In the genomic region with DNA sequence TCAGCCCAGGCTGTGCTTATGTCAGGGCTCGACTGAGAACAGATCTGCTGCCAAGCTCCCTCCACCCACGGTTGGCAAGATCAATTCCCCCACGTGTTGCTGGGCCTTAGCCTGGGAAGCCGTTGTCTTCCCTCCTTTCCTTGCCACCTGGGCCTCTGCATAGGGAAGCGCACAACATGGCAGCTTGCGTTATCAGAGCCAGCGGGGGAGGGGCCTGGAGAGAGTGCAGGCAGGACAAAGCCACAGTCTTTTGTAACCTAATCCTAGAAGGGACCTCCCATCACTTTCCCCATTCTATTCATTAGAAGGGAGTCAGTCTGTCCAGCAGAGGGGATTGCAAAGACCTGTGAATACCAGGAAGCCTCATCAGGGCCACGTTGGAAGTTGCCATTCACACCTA, we compare ENCODE assay signal across 24 cellular contexts. TPM values are rescaled to one million over a fixed set of nuclear protein-coding genes. Genes with fewer than 3 reads are reported as not detected.
DNase-seq lines count a peak whose midpoint lies in the region; ATAC-seq and TF ChIP-seq lines count a peak whose summit lies in the region.
"Had no signal": no experiment of that assay in that cellular context is flagged by ENCODE, and none has a peak within 500 bp of the region (broad histone marks: within the 10 kb centered on the region; RNA-seq: fewer than 3 reads in every experiment).

No MANE protein-coding gene starts in this region.

- H3K4me1 Mint-ChIP-seq in brain (peaks cover 41% of the 10 kb centered on the region), immature natural killer cell (no peaks in the 10 kb centered on the region)
- H3K4me1 Mint-ChIP-seq: activated naive CD8-positive, alpha-beta T cell treated with anti-CD3 and anti-CD28 coated beads for 36 hours had no signal

- H3K9me3 Mint-ChIP-seq in brain, result peaks cover 0 to 6% (median 0%) of the 10 kb centered on the region in 5 experiments
- H3K9me3 Mint-ChIP-seq in immature natural killer cell, result no peaks in the 10 kb centered on the region
- H3K9me3 Mint-ChIP-seq: activated T-helper 2 cell treated with anti-CD3 and anti-CD28 coated beads, Interferon-gamma antibody, Interleukin-2, Interleukin-4, amounts not matched to agents 10 μg/mL and 5 μg/mL and 100 μg/mL, durations not matched to agents 14 hours and 24 hours and 36 hours; neural crest cell had no signal

- DNase-seq in NCI-H524 (lab: John Stamatoyannopoulos, UW) (peak; percentile 51 to 64), NCI-H524 treated with DMSO at 0.1 percent for 48 hours (lab: John Stamatoyannopoulos, UW) (no peak), NCI-H2107 (lab: John Stamatoyannopoulos, UW) (peak; percentile 79), immature natural killer cell (no peak), NCI-H446 treated with DMSO at 0.1 percent for 48 hours (lab: John Stamatoyannopoulos, UW) (no peak)
- DNase-seq: activated naive CD8-positive, alpha-beta T cell treated with anti-CD3 and anti-CD28 coated beads for 36 hours; C1 segment of cervical spinal cord; heart left ventricle; lower lobe of right lung; MM.1S; NCI-H2081; RPMI8226; SK-N-SH; stimulated activated CD4-positive, alpha-beta T cell treated with anti-CD3 and anti-CD28 coated beads, Interleukin-15, amount 100 ng/mL, for 24 hours; stimulated activated CD8-positive, alpha-beta memory T cell treated with anti-CD3 and anti-CD28 coated beads, Interleukin-4, amount 100 ng/mL, for 48 hours; T-helper 2 cell; upper lobe of left lung had no signal

- TF ChIP-seq POLR2A in GM18505 (IDR thresholded peaks at IDR 0.05; ENCODE audit: borderline replicate concordance, extremely low read depth, insufficient read depth, insufficient read length), result no peak

- H3K27me3 Mint-ChIP-seq in brain (peaks cover 7% of the 10 kb centered on the region), immature natural killer cell (ENCODE audit: low read depth in 3 of 3) (peaks cover 0 to 9% (median 3%) of the 10 kb centered on the region in 3 donors)

- H3K27ac Mint-ChIP-seq in brain (peak overlapping the region in 3 of 5 experiments; percentile 42 to 67 (median 65)), immature natural killer cell (no peak overlapping the region)
- H3K27ac Mint-ChIP-seq: activated naive CD8-positive, alpha-beta T cell treated with anti-CD3 and anti-CD28 coated beads for 36 hours; activated T-helper 2 cell treated with anti-CD3 and anti-CD28 coated beads, Interferon-gamma antibody, Interleukin-2, Interleukin-4, amounts not matched to agents 10 μg/mL and 5 μg/mL and 100 μg/mL, durations not matched to agents 14 hours and 24 hours and 36 hours had no signal

- no peak for TF ChIP-seq CTCF in brain (conservative IDR thresholded peaks at IDR 0.05)

- no peaks in the 10 kb centered on the region for H3K36me3 Mint-ChIP-seq in brain
- no peaks in the 10 kb centered on the region for H3K36me3 Mint-ChIP-seq in immature natural killer cell
- H3K36me3 Mint-ChIP-seq: activated naive CD8-positive, alpha-beta T cell treated with anti-CD3 and anti-CD28 coated beads for 36 hours had no signal

- ATAC-seq in HG03342 (IDR thresholded peaks at IDR 0.05; ENCODE audit: unreplicated experiment) (no peak), GM18505 (IDR thresholded peaks at IDR 0.05; ENCODE audit: unreplicated experiment) (no peak)
- ATAC-seq: heart left ventricle, K562, lower lobe of right lung, sciatic nerve had no signal

- H3K4me3 Mint-ChIP-seq in brain (no peak overlapping the region), immature natural killer cell (no peak overlapping the region)
- H3K4me3 Mint-ChIP-seq: activated naive CD8-positive, alpha-beta T cell treated with anti-CD3 and anti-CD28 coated beads for 36 hours; neural crest cell had no signal

RNA-seq across cellular contexts. Expression of a gene that starts 17.0 kb away (rescaled TPM):
- 25.5 TPM for polyA plus RNA-seq in brain (ENCODE audit: insufficient read depth, low read depth, low replicate concordance)
- polyA plus RNA-seq in immature natural killer cell, result not detected
- polyA plus RNA-seq: K562, SK-N-SH had no signal

Comparison
In these comparisons a context has a peak if more than half of its experiments do, and no peak if none do; other contexts are left out.
1. DNase-seq: peak in NCI-H524 (2 of 2) and NCI-H2107 (single experiment); none in NCI-H524 treated with DMSO at 0.1 percent for 48 hours (single experiment), immature natural killer cell (0 of 3) and NCI-H446 treated with DMSO at 0.1 percent for 48 hours (single experiment).
2. H3K27ac Mint-ChIP-seq: peak in brain (3 of 5); none in immature natural killer cell (0 of 6).
3. RNA of a gene that starts 17.0 kb away (polyA plus RNA-seq): 25.5 TPM in brain (single experiment); not detected in immature natural killer cell; every median in the first group is over 10 times any median in the second.